9 cellular contexts compared by ENCODE assay signal in the genomic region with DNA sequence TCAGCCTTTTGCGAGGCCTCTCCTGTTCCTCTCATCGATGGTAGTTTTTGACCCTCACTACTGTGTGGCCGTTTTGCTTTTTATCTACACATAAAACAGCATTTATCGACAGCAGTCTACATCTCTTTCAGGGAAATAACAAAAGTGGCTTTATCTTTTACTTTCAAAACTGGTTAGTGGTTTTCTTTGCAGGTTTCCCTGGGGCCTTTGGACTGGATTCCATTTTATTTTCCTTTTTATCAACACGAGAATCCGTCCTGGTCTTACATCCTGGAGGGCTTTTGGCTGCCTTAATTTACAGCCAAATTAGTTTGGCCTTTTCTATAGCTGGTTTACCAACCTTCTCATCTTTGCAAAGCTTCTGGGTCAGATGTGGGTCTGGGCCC. TPM values are rescaled to one million over a fixed set of nuclear protein-coding genes. Genes with fewer than 3 reads are reported as not detected.
DNase-seq lines count a peak whose midpoint lies in the region; ATAC-seq and TF ChIP-seq lines count a peak whose summit lies in the region.
"Had no signal": no experiment of that assay in that cellular context is flagged by ENCODE, and none has a peak within 500 bp of the region (broad histone marks: within the 10 kb centered on the region; RNA-seq: fewer than 3 reads in every experiment).

No MANE protein-coding gene starts in this region.

- ATAC-seq in HG03097 (IDR thresholded peaks at IDR 0.05; ENCODE audit: low FRiP score, unreplicated experiment) (no peak), GM19467 (IDR thresholded peaks at IDR 0.05; ENCODE audit: unreplicated experiment) (no peak), GM18511 (IDR thresholded peaks at IDR 0.05; ENCODE audit: unreplicated experiment) (no peak)

- peak overlapping the region; percentile 98 for H3K4me2 ChIP-seq in osteoblast (ENCODE audit: insufficient read depth, low read length)

- intact Hi-C loops in Calu3 (cut with micrococcal nuclease; ENCODE audit: unreplicated experiment): no loop called here

- H3K9me3 Mint-ChIP-seq in Calu3 (ENCODE audit: low read depth, unreplicated experiment): no peaks in the 10 kb centered on the region

- peak overlapping the region; percentile 66 for H3K4me3 Mint-ChIP-seq in Calu3 (ENCODE audit: low read depth, unreplicated experiment)

- CTCF ChIA-PET in Calu3 (lab: Charles Lee): interaction anchor here (0.6 to 1.9 kb wide), 4 partner anchors 11 to 109 kb away, joined by 3 to 4 read pairs (median 3); no protein-coding TSS in a partner anchor

- H4K20me1 ChIP-seq in osteoblast (ENCODE audit: insufficient read depth, low read length): no peaks in the 10 kb centered on the region

- H3K27ac Mint-ChIP-seq in Calu3 (ENCODE audit: unreplicated experiment): peak overlapping the region; percentile 67

- H3K9me3 ChIP-seq in NT2/D1 (ENCODE audit: insufficient read depth, low read length) (no peaks in the 10 kb centered on the region), endocrine pancreas (ENCODE audit: control insufficient read depth, low read length) (no peaks in the 10 kb centered on the region), osteoblast (ENCODE audit: low read depth, low read length) (no peaks in the 10 kb centered on the region)
- H3K9me3 ChIP-seq: neutrophil had no signal

- H3K27me3 Mint-ChIP-seq in Calu3 (ENCODE audit: unreplicated experiment): no peaks in the 10 kb centered on the region

- no peaks in the 10 kb centered on the region for H3K36me3 Mint-ChIP-seq in Calu3 (ENCODE audit: insufficient read depth, unreplicated experiment)

- H3K79me2 ChIP-seq in osteoblast (ENCODE audit: insufficient read depth, low read length): peaks cover 3% of the 10 kb centered on the region

- H3K27me3 ChIP-seq in NT2/D1 (ENCODE audit: insufficient read depth, insufficient read length) (no peaks in the 10 kb centered on the region), endocrine pancreas (ENCODE audit: control insufficient read depth, insufficient read depth, low read length) (no peaks in the 10 kb centered on the region), osteoblast (ENCODE audit: insufficient read depth, low read length) (no peaks in the 10 kb centered on the region)

- H2AFZ ChIP-seq in osteoblast (ENCODE audit: low read length): peak overlapping the region; percentile 100

- H3K4me1 Mint-ChIP-seq in Calu3 (ENCODE audit: low read depth, unreplicated experiment): peaks cover 13% of the 10 kb centered on the region

- peak overlapping the region; percentile 8 for H3K4me3 ChIP-seq in NT2/D1 (ENCODE audit: insufficient read length, low read depth)
- H3K4me3 ChIP-seq in endocrine pancreas (ENCODE audit: control insufficient read depth, insufficient read depth, low read length): peak overlapping the region; percentile 35
- H3K4me3 ChIP-seq in osteoblast (ENCODE audit: insufficient read depth, low read length): peak overlapping the region; percentile 85

- H3K27ac ChIP-seq in osteoblast (ENCODE audit: low read depth, low read length): peak overlapping the region; percentile 88
- H3K27ac ChIP-seq: neutrophil had no signal

- no peaks in the 10 kb centered on the region for H3K36me3 ChIP-seq in NT2/D1 (ENCODE audit: insufficient read depth, insufficient read length, low read length)
- no peaks in the 10 kb centered on the region for H3K36me3 ChIP-seq in endocrine pancreas (ENCODE audit: control insufficient read depth, insufficient read depth, low read length)
- no peaks in the 10 kb centered on the region for H3K36me3 ChIP-seq in osteoblast (ENCODE audit: insufficient read depth, low read length)
- H3K36me3 ChIP-seq: neutrophil had no signal

- BruUV-seq in Calu3 (replicated peaks; lab: Mats Ljungman, UMichigan): no TSS peak

- H3K4me1 ChIP-seq in NT2/D1 (ENCODE audit: insufficient read depth, insufficient read length) (no peaks in the 10 kb centered on the region), endocrine pancreas (ENCODE audit: control insufficient read depth, insufficient read depth, low read length) (no peaks in the 10 kb centered on the region), osteoblast (ENCODE audit: insufficient read depth, low read length) (peaks cover 16% of the 10 kb centered on the region)

- no peak for DNase-seq in Calu3
- no peak for DNase-seq in NT2/D1 (ENCODE audit: low read depth, low spot score)
- DNase-seq in osteoblast (ENCODE audit: insufficient read length, low spot score, missing footprints): no peak
- no peak for DNase-seq in NCI-H774 (lab: John Stamatoyannopoulos, UW)

- H3K9ac ChIP-seq in NT2/D1 (ENCODE audit: insufficient read length, low read depth) (peak overlapping the region; percentile 64), endocrine pancreas (ENCODE audit: control insufficient read depth, insufficient read depth, low read length) (no peak overlapping the region)

- TF ChIP-seq CTCF in Calu3 (IDR thresholded peaks at IDR 0.05; ENCODE audit: unreplicated experiment) (no peak), osteoblast (IDR thresholded peaks at IDR 0.05; ENCODE audit: extremely low read depth, low read depth, low read length) (no peak)

RNA-seq across cellular contexts. Expression of a gene that starts 0.8 kb away (rescaled TPM):
- total RNA-seq in Calu3 (2022) (not detected in 2 replicates), osteoblast (under 0.01 TPM in 1 of 2 replicates, not detected in the other)

RNA-seq across cellular contexts. Expression of a gene that starts 20.8 kb away (rescaled TPM):
- total RNA-seq in Calu3 (2022): not detected in 2 replicates
- not detected in 2 replicates for total RNA-seq in osteoblast

Comparison
In these comparisons a context has a peak if more than half of its experiments do, and no peak if none do; other contexts are left out.
1. H3K4me3 ChIP-seq: peak in every context shown above with its lines; median percentile 85 in osteoblast; 35 in endocrine pancreas; 8 in NT2/D1.